10 cellular contexts compared by ENCODE assay signal in the genomic region with DNA sequence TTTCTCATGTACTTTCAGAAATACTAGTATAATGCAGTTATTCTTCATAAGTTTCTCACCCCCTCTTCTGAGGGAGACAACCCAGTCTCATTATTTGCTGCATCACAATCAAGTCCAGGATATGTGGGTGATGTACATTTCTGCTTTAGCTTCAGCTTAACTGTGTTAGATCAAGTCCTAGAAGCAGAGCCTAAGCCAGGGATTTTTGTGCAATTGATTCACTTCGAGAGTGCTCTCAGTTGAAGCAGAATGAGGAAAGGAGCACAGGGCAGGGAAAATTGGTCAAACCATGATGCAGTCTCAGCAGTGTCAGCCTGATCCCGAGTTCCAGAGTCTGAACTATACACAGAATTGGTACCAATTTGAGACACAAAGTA. TPM values are rescaled to one million over a fixed set of nuclear protein-coding genes. Genes with fewer than 3 reads are reported as not detected.
A peak's percentile ranks its signal among the peaks of the same experiment; 100 is the strongest.
DNase-seq lines count a peak whose midpoint lies in the region; ATAC-seq and TF ChIP-seq lines count a peak whose summit lies in the region.
"Had no signal": no experiment of that assay in that cellular context is flagged by ENCODE, and none has a peak within 500 bp of the region (broad histone marks: within the 10 kb centered on the region; RNA-seq: fewer than 3 reads in every experiment).

No MANE protein-coding gene starts in this region.

- H3K9me3 ChIP-seq in OCI-LY7 (ENCODE audit: low read length) (no peaks in the 10 kb centered on the region), endodermal cell (ENCODE audit: control insufficient read depth, low read length) (no peaks in the 10 kb centered on the region)

- peaks cover 11% of the 10 kb centered on the region; the same call in 1 of the 2 replicates for H3K79me2 ChIP-seq in OCI-LY7 (ENCODE audit: insufficient read depth, low read depth, low read length)

- H3K4me1 Mint-ChIP-seq in activated CD8-positive, alpha-beta memory T cell treated with anti-CD3 and anti-CD28 coated beads, Interleukin-2, amount 10 ng/mL, durations not matched to agents 7 days and 5 days = peaks cover 5% of the 10 kb centered on the region
- H3K4me1 Mint-ChIP-seq in endodermal cell = no peaks in the 10 kb centered on the region
- H3K4me1 Mint-ChIP-seq in stimulated activated effector memory CD8-positive, alpha-beta T cell treated with anti-CD3 and anti-CD28 coated beads, Interleukin-12 subunit alpha, Interleukin-12 subunit beta, amount 100 ng/mL, for 72 hours = peaks cover 4% of the 10 kb centered on the region

- peak; percentile 31 for ATAC-seq in activated CD8-positive, alpha-beta memory T cell treated with anti-CD3 and anti-CD28 coated beads, Interleukin-2, amount 10 ng/mL, durations not matched to agents 7 days and 5 days
- peak; percentile 33 for ATAC-seq in stimulated activated effector memory CD8-positive, alpha-beta T cell treated with anti-CD3 and anti-CD28 coated beads, Interleukin-12 subunit alpha, Interleukin-12 subunit beta, amount 100 ng/mL, for 72 hours
- ATAC-seq in HG03097 (IDR thresholded peaks at IDR 0.05; ENCODE audit: low FRiP score, unreplicated experiment) (no peak), GM21786 (IDR thresholded peaks at IDR 0.05; ENCODE audit: unreplicated experiment) (no peak)
- ATAC-seq: stimulated activated memory B cell treated with anti-CD40 and anti-IgM and Interleukin-4, amounts not matched to agents 10 μg/mL and 1 μg/mL and 100 μg/mL, for 72 hours had no signal

- 85 to 87% methylated on average over 2 of the region's 2 CpGs for WGBS in endodermal cell (ENCODE audit: insufficient coverage in 1 of 2, insufficient read length in 1 of 2), 2 experiments

- peaks cover 34% of the 10 kb centered on the region for H3K36me3 Mint-ChIP-seq in activated CD8-positive, alpha-beta memory T cell treated with anti-CD3 and anti-CD28 coated beads, Interleukin-2, amount 10 ng/mL, durations not matched to agents 7 days and 5 days
- peaks cover 30% of the 10 kb centered on the region for H3K36me3 Mint-ChIP-seq in endodermal cell (ENCODE audit: low read depth)
- H3K36me3 Mint-ChIP-seq in stimulated activated effector memory CD8-positive, alpha-beta T cell treated with anti-CD3 and anti-CD28 coated beads, Interleukin-12 subunit alpha, Interleukin-12 subunit beta, amount 100 ng/mL, for 72 hours = peaks cover 79% of the 10 kb centered on the region

- H3K9ac ChIP-seq in endodermal cell (ENCODE audit: extremely low read depth, low read length, poor library complexity, severe bottlenecking) = no peak overlapping the region

- peaks cover 2% of the 10 kb centered on the region for H3K27me3 Mint-ChIP-seq in activated CD8-positive, alpha-beta memory T cell treated with anti-CD3 and anti-CD28 coated beads, Interleukin-2, amount 10 ng/mL, durations not matched to agents 7 days and 5 days
- no peaks in the 10 kb centered on the region for H3K27me3 Mint-ChIP-seq in endodermal cell (ENCODE audit: insufficient read depth)
- H3K27me3 Mint-ChIP-seq: stimulated activated memory B cell treated with anti-CD40 and anti-IgM and Interleukin-4, amounts not matched to agents 10 μg/mL and 1 μg/mL and 100 μg/mL, for 72 hours had no signal

- H3K4me3 ChIP-seq in OCI-LY7 (ENCODE audit: low read depth, low read length, poor library complexity, severe bottlenecking) (no peak overlapping the region), endodermal cell (ENCODE audit: low read length) (no peak overlapping the region)

- POLR2A ChIA-PET in OCI-LY7 (lab: Charles Lee) = no interaction called here

- H3K4me1 ChIP-seq in OCI-LY7 (ENCODE audit: insufficient read depth, low read length, poor library complexity, severe bottlenecking) (no peaks in the 10 kb centered on the region), endodermal cell (ENCODE audit: control insufficient read depth, insufficient read depth, low read length) (no peaks in the 10 kb centered on the region)

- peaks cover 14% of the 10 kb centered on the region; the same call in 1 of the 2 replicates for H4K20me1 ChIP-seq in OCI-LY7 (ENCODE audit: insufficient read depth, low read length)

- no peak overlapping the region for H2AFZ ChIP-seq in OCI-LY7 (ENCODE audit: low read length)

- DNase-seq in activated CD8-positive, alpha-beta memory T cell treated with anti-CD3 and anti-CD28 coated beads, Interleukin-2, amount 10 ng/mL, durations not matched to agents 7 days and 5 days = no peak
- no peak for DNase-seq in activated CD8-positive, alpha-beta memory T cell treated with anti-CD3 and anti-CD28 coated beads, Interleukin-2, amount 50 U/mL, for 48 hours
- no peak for DNase-seq in OCI-LY7 (ENCODE audit: low spot score)
- no peak for DNase-seq in endodermal cell
- DNase-seq in stimulated activated effector memory CD8-positive, alpha-beta T cell treated with anti-CD3 and anti-CD28 coated beads, Interleukin-12 subunit alpha, Interleukin-12 subunit beta, amount 100 ng/mL, for 72 hours (ENCODE audit: low spot score in 2 of 2) = no peak
- no peak for DNase-seq in NCI-H2107 (lab: John Stamatoyannopoulos, UW)
- DNase-seq: activated gamma-delta T cell treated with Interleukin-2 at 50 U/mL for 16 hours had no signal

- H3K27ac ChIP-seq in OCI-LY7 (ENCODE audit: low read depth, low read length, poor library complexity, severe bottlenecking) (peak overlapping the region; percentile 23), endodermal cell (ENCODE audit: low read depth, low read length) (peak overlapping the region; percentile 16)

- no peak overlapping the region for H3K4me3 Mint-ChIP-seq in activated CD8-positive, alpha-beta memory T cell treated with anti-CD3 and anti-CD28 coated beads, Interleukin-2, amount 10 ng/mL, durations not matched to agents 7 days and 5 days
- H3K4me3 Mint-ChIP-seq in endodermal cell = no peak overlapping the region
- H3K4me3 Mint-ChIP-seq in stimulated activated effector memory CD8-positive, alpha-beta T cell treated with anti-CD3 and anti-CD28 coated beads, Interleukin-12 subunit alpha, Interleukin-12 subunit beta, amount 100 ng/mL, for 72 hours = no peak overlapping the region
- H3K4me3 Mint-ChIP-seq: stimulated activated memory B cell treated with anti-CD40 and anti-IgM and Interleukin-4, amounts not matched to agents 10 μg/mL and 1 μg/mL and 100 μg/mL, for 72 hours had no signal

- intact Hi-C loops in OCI-LY7 (cut with micrococcal nuclease; ENCODE audit: unreplicated experiment) = no loop called here

- CTCF ChIA-PET in activated CD8-positive, alpha-beta memory T cell treated with anti-CD3 and anti-CD28 coated beads, Interleukin-2, amount 10 ng/mL, durations not matched to agents 7 days and 5 days (lab: Charles Lee) = interaction anchor here (1.2 to 1.3 kb wide), 2 partner anchors 8 to 207 kb away, joined by 3 read pairs; no protein-coding TSS in a partner anchor
- CTCF ChIA-PET in OCI-LY7 (lab: Charles Lee; ENCODE audit: unreplicated experiment) = no interaction called here

- no peak for TF ChIP-seq CTCF in OCI-LY7 (conservative IDR thresholded peaks at IDR 0.05; ENCODE audit: low read length)
- TF ChIP-seq CTCF in endodermal cell (conservative IDR thresholded peaks at IDR 0.05) = no peak

- no peaks in the 10 kb centered on the region for H3K9me2 ChIP-seq in OCI-LY7 (ENCODE audit: insufficient read depth, low read length)

- H3K9me3 Mint-ChIP-seq in activated CD8-positive, alpha-beta memory T cell treated with anti-CD3 and anti-CD28 coated beads, Interleukin-2, amount 10 ng/mL, durations not matched to agents 7 days and 5 days (ENCODE audit: low read depth) = no peaks in the 10 kb centered on the region
- H3K9me3 Mint-ChIP-seq in endodermal cell = no peaks in the 10 kb centered on the region
- no peaks in the 10 kb centered on the region for H3K9me3 Mint-ChIP-seq in stimulated activated effector memory CD8-positive, alpha-beta T cell treated with anti-CD3 and anti-CD28 coated beads, Interleukin-12 subunit alpha, Interleukin-12 subunit beta, amount 100 ng/mL, for 72 hours
- H3K9me3 Mint-ChIP-seq: stimulated activated memory B cell treated with anti-CD40 and anti-IgM and Interleukin-4, amounts not matched to agents 10 μg/mL and 1 μg/mL and 100 μg/mL, for 72 hours had no signal

- H3K27ac Mint-ChIP-seq in activated CD8-positive, alpha-beta memory T cell treated with anti-CD3 and anti-CD28 coated beads, Interleukin-2, amount 10 ng/mL, durations not matched to agents 7 days and 5 days = peak overlapping the region; percentile 30
- H3K27ac Mint-ChIP-seq in endodermal cell = peak overlapping the region; percentile 56
- peak overlapping the region; percentile 1 for H3K27ac Mint-ChIP-seq in stimulated activated effector memory CD8-positive, alpha-beta T cell treated with anti-CD3 and anti-CD28 coated beads, Interleukin-12 subunit alpha, Interleukin-12 subunit beta, amount 100 ng/mL, for 72 hours

- BruUV-seq in OCI-LY7 (replicated peaks; lab: Mats Ljungman, UMichigan) = no TSS peak

- H3K4me2 ChIP-seq in OCI-LY7 (ENCODE audit: low read length) = no peak overlapping the region

- peaks cover 44% of the 10 kb centered on the region for H3K36me3 ChIP-seq in OCI-LY7 (ENCODE audit: insufficient read depth, low read length)
- peaks cover 38% of the 10 kb centered on the region for H3K36me3 ChIP-seq in endodermal cell (ENCODE audit: control insufficient read depth, insufficient read depth, low read length)

- no peaks in the 10 kb centered on the region for H3K27me3 ChIP-seq in endodermal cell (ENCODE audit: control insufficient read depth, insufficient read depth, low read length, poor library complexity, severe bottlenecking)

RNA-seq across cellular contexts. Expression of a gene that starts 15.1 kb away (rescaled TPM):
- 100 to 1,000 TPM; 550 to 781 TPM for total RNA-seq in activated CD8-positive, alpha-beta memory T cell treated with anti-CD3 and anti-CD28 coated beads, Interleukin-2, amount 10 ng/mL, durations not matched to agents 7 days and 5 days
- 592 and 700 TPM in 2 replicates for total RNA-seq in OCI-LY7 (2014; rRNA removed; shearing (Covaris generic))
- total RNA-seq in OCI-LY7 (2022) (768 and 787 TPM in 2 replicates), endodermal cell (100 to 1,000 TPM; 714 to 780 TPM)
- polyA plus RNA-seq in endodermal cell (2013, experiment 1 of 2) = 803 TPM
- polyA plus RNA-seq in endodermal cell (2013, experiment 2 of 2) = 769 TPM

RNA-seq across cellular contexts. Expression of a gene that starts 15.6 kb away (rescaled TPM):
- total RNA-seq in activated CD8-positive, alpha-beta memory T cell treated with anti-CD3 and anti-CD28 coated beads, Interleukin-2, amount 10 ng/mL, durations not matched to agents 7 days and 5 days = 10 to 100 TPM; 24.9 to 25.5 TPM
- 10.0 and 16.7 TPM in 2 replicates for total RNA-seq in OCI-LY7 (2014; rRNA removed; shearing (Covaris generic))
- total RNA-seq in OCI-LY7 (2022) (44.3 and 46.2 TPM in 2 replicates), endodermal cell (10 to 100 TPM; 27.1 to 33.2 TPM)
- polyA plus RNA-seq in endodermal cell (2013, experiment 1 of 2) = 33.8 TPM
- polyA plus RNA-seq in endodermal cell (2013, experiment 2 of 2) = 31.7 TPM

RNA-seq across cellular contexts. Expression of a gene that starts 43.7 kb away (rescaled TPM):
- total RNA-seq in activated CD8-positive, alpha-beta memory T cell treated with anti-CD3 and anti-CD28 coated beads, Interleukin-2, amount 10 ng/mL, durations not matched to agents 7 days and 5 days = 1 to 10 TPM; 2.0 to 2.2 TPM
- 5.6 and 6.0 TPM in 2 replicates for total RNA-seq in OCI-LY7 (2014; rRNA removed; shearing (Covaris generic))
- 7.3 and 9.1 TPM in 2 replicates for total RNA-seq in OCI-LY7 (2022)
- 10 to 100 TPM; 12.0 to 19.5 TPM for total RNA-seq in endodermal cell
- 7.4 TPM for polyA plus RNA-seq in endodermal cell (2013, experiment 1 of 2)
- 9.4 TPM for polyA plus RNA-seq in endodermal cell (2013, experiment 2 of 2)

Comparison
In these comparisons a context has a peak if more than half of its experiments do, and no peak if none do; other contexts are left out.
1. ATAC-seq: peak in activated CD8-positive, alpha-beta memory T cell treated with anti-CD3 and anti-CD28 coated beads, Interleukin-2, amount 10 ng/mL, durations not matched to agents 7 days and 5 days (single experiment) and stimulated activated effector memory CD8-positive, alpha-beta T cell treated with anti-CD3 and anti-CD28 coated beads, Interleukin-12 subunit alpha, Interleukin-12 subunit beta, amount 100 ng/mL, for 72 hours (single experiment); none in HG03097 (single experiment) and GM21786 (single experiment).
2. H3K27ac Mint-ChIP-seq: peak in every context shown above with its lines; median percentile 56 in endodermal cell; 30 in activated CD8-positive, alpha-beta memory T cell treated with anti-CD3 and anti-CD28 coated beads, Interleukin-2, amount 10 ng/mL, durations not matched to agents 7 days and 5 days; 1 in stimulated activated effector memory CD8-positive, alpha-beta T cell treated with anti-CD3 and anti-CD28 coated beads, Interleukin-12 subunit alpha, Interleukin-12 subunit beta, amount 100 ng/mL, for 72 hours.